ENCODE assay signal across 8 cellular contexts in genomic region chr5:32613050-32613672, GRCh38. TPM values are rescaled to one million over a fixed set of nuclear protein-coding genes. Genes with fewer than 3 reads are reported as not detected.
DNase-seq lines count a peak whose midpoint lies in the region; ATAC-seq and TF ChIP-seq lines count a peak whose summit lies in the region.

No MANE protein-coding gene starts in this region.

- no peak overlapping the region for H3K4me3 ChIP-seq in HFF-Myc (replicated peaks; ENCODE audit: low read depth, low read length)
- H3K4me3 ChIP-seq in right atrium auricular region = no peak overlapping the region

- H3K4me1 Mint-ChIP-seq in T-helper 17 cell = peaks cover 11% of the 10 kb centered on the region

- H3K27me3 ChIP-seq in right atrium auricular region = no peaks in the 10 kb centered on the region

- peak overlapping the region in 1 of 2 donors; percentile 12 for H3K27ac ChIP-seq in right atrium auricular region

- H3K4me3 Mint-ChIP-seq in T-helper 17 cell = no peak overlapping the region

- H3K36me3 Mint-ChIP-seq in T-helper 17 cell (ENCODE audit: low read depth) = no peaks in the 10 kb centered on the region

- TF ChIP-seq CTCF in HFF-Myc (IDR thresholded peaks at IDR 0.05; ENCODE audit: low read depth, low read length, missing control alignments) (peak; percentile 82), right atrium auricular region (IDR thresholded peaks at IDR 0.05) (peak; percentile 90 to 94)

- DNase-seq in GDM1 (lab: John Stamatoyannopoulos, UW) (peak; percentile 54), HFF-Myc (ENCODE audit: extremely low read depth, low read depth) (peak; percentile 65), NCI-H146 treated with DMSO at 0.1 percent for 48 hours (lab: John Stamatoyannopoulos, UW; ENCODE audit: unreplicated experiment) (peak; percentile 80), T-helper 17 cell (peak; percentile 65 to 84 (median 66)), amygdala (lab: John Stamatoyannopoulos, UW) (peak in 54 of 56 donors; percentile 7 to 93 (median 56)), right atrium auricular region (ENCODE audit: low spot score) (peak; percentile 93), sciatic nerve (ENCODE audit: low spot score) (peak; percentile 91)

- no peaks in the 10 kb centered on the region for H3K36me3 ChIP-seq in right atrium auricular region

- H3K27ac Mint-ChIP-seq in T-helper 17 cell = peak overlapping the region; percentile 56

- H3K4me1 ChIP-seq in right atrium auricular region = peaks cover 0 to 28% of the 10 kb centered on the region in 2 donors

- H3K27me3 Mint-ChIP-seq in T-helper 17 cell = no peaks in the 10 kb centered on the region

- ATAC-seq in T-helper 17 cell (peak; percentile 87), sciatic nerve (peak; percentile 89), HG03571 (IDR thresholded peaks at IDR 0.05; ENCODE audit: unreplicated experiment) (no peak)

- intact Hi-C loops in sciatic nerve (cut with DNase I) = loop anchor here (10.0 kb wide), 1 partner anchor 128 kb away; no protein-coding TSS in a partner anchor

- no peaks in the 10 kb centered on the region for H3K9me3 ChIP-seq in T-helper 17 cell (ENCODE audit: control insufficient read depth, low read length, poor library complexity, severe bottlenecking)
- H3K9me3 ChIP-seq in right atrium auricular region = no peaks in the 10 kb centered on the region

RNA-seq across cellular contexts. Expression of gene SUB1, which starts 27.8 kb away (rescaled TPM):
- total RNA-seq in T-helper 17 cell (100 to 1,000 TPM; 311 to 325 TPM), right atrium auricular region (100 to 1,000 TPM; 145 to 209 TPM), sciatic nerve (147 TPM)
